12 cellular contexts compared by ENCODE assay signal in genomic region chr17:80941743-80942211, GRCh38. TPM values are rescaled to one million over a fixed set of nuclear protein-coding genes. Genes with fewer than 3 reads are reported as not detected.
A peak's percentile ranks its signal among the peaks of the same experiment; 100 is the strongest.
DNase-seq lines count a peak whose midpoint lies in the region; ATAC-seq and TF ChIP-seq lines count a peak whose summit lies in the region.
"Had no signal": no experiment of that assay in that cellular context is flagged by ENCODE, and none has a peak within 500 bp of the region (broad histone marks: within the 10 kb centered on the region; RNA-seq: fewer than 3 reads in every experiment).

No MANE protein-coding gene starts in this region.

- H3K27ac ChIP-seq in IMR-90 (ENCODE audit: insufficient read depth, low read length) (peak overlapping the region; percentile 47; the same call in 1 of the 2 replicates), colonic mucosa (no peak overlapping the region), temporal lobe (ENCODE audit: low read depth, low read length) (peak overlapping the region; percentile 40)

- peaks cover 34% of the 10 kb centered on the region for H3K4me1 Mint-ChIP-seq in activated T-helper 1 cell treated with anti-CD3 and anti-CD28 coated beads, Interleukin-12 subunit alpha, Interleukin-12 subunit beta, Interleukin-2, Interleukin-4 antibody, amounts not matched to agents 30 ng/mL and 10 ng/mL and 1 ng/mL, durations not matched to agents 14 hours and 24 hours and 36 hours (ENCODE audit: low read depth)

- peak overlapping the region; percentile 6; the same call in 1 of the 2 replicates for H3K4me2 ChIP-seq in IMR-90 (ENCODE audit: low read depth, low read length)

- peak overlapping the region; percentile 24 for H2AFZ ChIP-seq in IMR-90 (replicated peaks; ENCODE audit: low read length, poor library complexity)

- peak; percentile 47 for DNase-seq in IMR-90
- peak; percentile 38 for DNase-seq in colonic mucosa
- DNase-seq in medulla oblongata (ENCODE audit: extremely low spot score) = peak; percentile 13
- DNase-seq in A172 (ENCODE audit: low spot score) = no peak
- DNase-seq in NCI-H2227 treated with DMSO at 0.1 percent for 48 hours (lab: John Stamatoyannopoulos, UW) = no peak
- no peak for DNase-seq in SHP77 (lab: John Stamatoyannopoulos, UW)
- no peak for DNase-seq in activated T-helper 1 cell treated with anti-CD3 and anti-CD28 coated beads, Interleukin-12 subunit alpha, Interleukin-12 subunit beta, Interleukin-2, Interleukin-4 antibody, amounts not matched to agents 30 ng/mL and 10 ng/mL and 1 ng/mL, durations not matched to agents 14 hours and 24 hours and 36 hours (ENCODE audit: low spot score)
- DNase-seq: activated CD4-positive, alpha-beta T cell treated with anti-CD3 and anti-CD28 coated beads for 48 hours; NCI-H526 treated with DMSO at 0.1 percent for 48 hours; stimulated activated CD4-positive, alpha-beta T cell treated with anti-CD3 and anti-CD28 coated beads, Interleukin-2, amount 100 ng/mL, for 24 hours had no signal

- H2AK9ac ChIP-seq in IMR-90 (replicated peaks; ENCODE audit: low read depth, low read length, poor library complexity) = peak overlapping the region; percentile 18

- no TSS peak for BruUV-seq in IMR-90 (replicated peaks; lab: Mats Ljungman, UMichigan)

- H4K5ac ChIP-seq in IMR-90 (ENCODE audit: low read depth, low read length) = no peak overlapping the region; the same call in 1 of the 2 replicates

- H3K56ac ChIP-seq in IMR-90 (ENCODE audit: extremely low read depth, insufficient read depth, low read length) = no peak overlapping the region

- H3K79me1 ChIP-seq in IMR-90 (ENCODE audit: low read depth in 1 of 2, low read length in 2 of 2) = no peaks in the 10 kb centered on the region; a peak in 1 of 4 replicates

- peak overlapping the region; percentile 56 for H3K4ac ChIP-seq in IMR-90 (ENCODE audit: low read depth, low read length)

- 66% methylated on average over 13 of the region's 28 CpGs; no CpG with 5 or more reads in 1 of the 2 experiments for WGBS in IMR-90 (ENCODE audit: extremely low coverage in 2 of 2, insufficient read length in 1 of 2), 2 experiments

- H3K4me1 ChIP-seq in IMR-90 (ENCODE audit: control insufficient read depth, insufficient read depth, low read length) (peaks cover 11% of the 10 kb centered on the region), colonic mucosa (no peaks in the 10 kb centered on the region)

- peak overlapping the region in 1 of 2 experiments; percentile 33; a peak in 1 of 4 replicates for H4K8ac ChIP-seq in IMR-90 (ENCODE audit: low read depth in 2 of 2, low read length in 2 of 2)

- peaks cover 8% of the 10 kb centered on the region; the same call in 1 of the 2 replicates for H3K9me1 ChIP-seq in IMR-90 (ENCODE audit: insufficient read depth, low read length)

- intact Hi-C loops in IMR-90 (cut with micrococcal nuclease) = no loop called here
- intact Hi-C loops in colonic mucosa (cut with DNase I) = no loop called here
- intact Hi-C loops in activated T-helper 1 cell treated with anti-CD3 and anti-CD28 coated beads, Interleukin-12 subunit alpha, Interleukin-12 subunit beta, Interleukin-2, Interleukin-4 antibody, amounts not matched to agents 30 ng/mL and 10 ng/mL and 1 ng/mL, durations not matched to agents 14 hours and 24 hours and 36 hours (cut with micrococcal nuclease) = no loop called here

- H3K27ac Mint-ChIP-seq in activated T-helper 1 cell treated with anti-CD3 and anti-CD28 coated beads, Interleukin-12 subunit alpha, Interleukin-12 subunit beta, Interleukin-2, Interleukin-4 antibody, amounts not matched to agents 30 ng/mL and 10 ng/mL and 1 ng/mL, durations not matched to agents 14 hours and 24 hours and 36 hours = no peak overlapping the region

- peak overlapping the region; percentile 11; the same call in 1 of the 2 replicates for H3K18ac ChIP-seq in IMR-90 (ENCODE audit: low read depth, low read length)

- CTCF ChIA-PET in IMR-90 (lab: Yijun Ruan, JAX) = interaction anchor here (1.3 kb wide), 2 partner anchors 11 to 42 kb away, joined by 3 read pairs; no protein-coding TSS in a partner anchor

- no peak for TF ChIP-seq POLR2A in IMR-90 (IDR thresholded peaks at IDR 0.05; ENCODE audit: low read depth, low read length)

- H3K27me3 Mint-ChIP-seq in activated T-helper 1 cell treated with anti-CD3 and anti-CD28 coated beads, Interleukin-12 subunit alpha, Interleukin-12 subunit beta, Interleukin-2, Interleukin-4 antibody, amounts not matched to agents 30 ng/mL and 10 ng/mL and 1 ng/mL, durations not matched to agents 14 hours and 24 hours and 36 hours (ENCODE audit: insufficient read depth) = no peaks in the 10 kb centered on the region

- dilution Hi-C loops in IMR-90 (cut with HindIII; ENCODE audit: low sequenced_read_pairs, unreplicated experiment) = no loop called here

- no peaks in the 10 kb centered on the region for H3K27me3 ChIP-seq in IMR-90 (ENCODE audit: control insufficient read depth, insufficient read depth, low read length)
- no peaks in the 10 kb centered on the region for H3K27me3 ChIP-seq in colonic mucosa

- H3K9me3 Mint-ChIP-seq in activated T-helper 1 cell treated with anti-CD3 and anti-CD28 coated beads, Interleukin-12 subunit alpha, Interleukin-12 subunit beta, Interleukin-2, Interleukin-4 antibody, amounts not matched to agents 30 ng/mL and 10 ng/mL and 1 ng/mL, durations not matched to agents 14 hours and 24 hours and 36 hours = no peaks in the 10 kb centered on the region
- H3K9me3 Mint-ChIP-seq: activated naive CD4-positive, alpha-beta T cell treated with anti-CD3 and anti-CD28 coated beads, Interleukin-2, amount 50 U/mL, for 72 hours had no signal

- POLR2A ChIA-PET in IMR-90 (lab: Charles Lee; ENCODE audit: unreplicated experiment) = no interaction called here

- no peak overlapping the region for H3K14ac ChIP-seq in IMR-90 (replicated peaks; ENCODE audit: low read depth, low read length)

- H3K4me3 Mint-ChIP-seq in activated T-helper 1 cell treated with anti-CD3 and anti-CD28 coated beads, Interleukin-12 subunit alpha, Interleukin-12 subunit beta, Interleukin-2, Interleukin-4 antibody, amounts not matched to agents 30 ng/mL and 10 ng/mL and 1 ng/mL, durations not matched to agents 14 hours and 24 hours and 36 hours = no peak overlapping the region

- in situ Hi-C loops in IMR-90 (cut with MboI; ENCODE audit: low sequenced_read_pairs) = no loop called here

- no peaks in the 10 kb centered on the region for H4K20me1 ChIP-seq in IMR-90 (ENCODE audit: insufficient read depth, low read length)

- TF ChIP-seq RAD21 in IMR-90 (IDR thresholded peaks at IDR 0.05; ENCODE audit: low read length) = no peak

- H3K9me3 ChIP-seq in IMR-90 (ENCODE audit: control insufficient read depth, insufficient read depth, low read length) = no peaks in the 10 kb centered on the region
- H3K9me3 ChIP-seq in colonic mucosa = no peaks in the 10 kb centered on the region

- TF ChIP-seq CTCF in IMR-90 (conservative IDR thresholded peaks at IDR 0.05; ENCODE audit: low read depth, low read length) = no peak
- TF ChIP-seq CTCF in colonic mucosa (IDR thresholded peaks at IDR 0.05) = no peak

- no peak overlapping the region for H3K23ac ChIP-seq in IMR-90 (ENCODE audit: low read depth, low read length)

- H2BK20ac ChIP-seq in IMR-90 (ENCODE audit: low read depth, low read length) = no peak overlapping the region

- H2AK5ac ChIP-seq in IMR-90 (ENCODE audit: low read depth, low read length) = peak overlapping the region; percentile 72; the same call in 1 of the 2 replicates

- peak; percentile 56 for ATAC-seq in IMR-90 (ENCODE audit: low read depth)
- ATAC-seq: activated naive CD4-positive, alpha-beta T cell treated with anti-CD3 and anti-CD28 coated beads, Interleukin-2, amount 50 U/mL, for 72 hours had no signal

- H3K36me3 ChIP-seq in IMR-90 (ENCODE audit: control insufficient read depth, insufficient read depth, low read length) (peaks cover 14% of the 10 kb centered on the region), colonic mucosa (no peaks in the 10 kb centered on the region)

- H3K4me3 ChIP-seq in IMR-90 (ENCODE audit: insufficient read depth, low read depth, low read length) = no peak overlapping the region
- H3K4me3 ChIP-seq in colonic mucosa = no peak overlapping the region

- no peak overlapping the region for H2BK15ac ChIP-seq in IMR-90 (ENCODE audit: low read depth, low read length)

- peak overlapping the region; percentile 9; the same call in 1 of the 2 replicates for H2BK120ac ChIP-seq in IMR-90 (ENCODE audit: low read depth, low read length)

- no peak overlapping the region for H2BK5ac ChIP-seq in IMR-90 (ENCODE audit: low read depth, low read length, poor library complexity, severe bottlenecking)

- no peak overlapping the region; the same call in 1 of the 2 replicates for H3K9ac ChIP-seq in IMR-90 (ENCODE audit: low read depth, low read length)
- no peak overlapping the region for H3K9ac ChIP-seq in colonic mucosa (ENCODE audit: low read depth in 2 of 2, low read length in 2 of 2)

- H3K36me3 Mint-ChIP-seq in activated T-helper 1 cell treated with anti-CD3 and anti-CD28 coated beads, Interleukin-12 subunit alpha, Interleukin-12 subunit beta, Interleukin-2, Interleukin-4 antibody, amounts not matched to agents 30 ng/mL and 10 ng/mL and 1 ng/mL, durations not matched to agents 14 hours and 24 hours and 36 hours (ENCODE audit: low read depth) = peaks cover 35% of the 10 kb centered on the region

- H4K91ac ChIP-seq in IMR-90 (ENCODE audit: insufficient read depth, low read depth, low read length) = peak overlapping the region; percentile 62; the same call in 1 of the 2 replicates

TF ChIP-seq in IMR-90, 13 proteins besides CTCF, POLR2A, EP300 and RAD21:
- TF ChIP-seq CEBPB (IDR thresholded peaks at IDR 0.05; ENCODE audit: low read depth, low read length) = peak; percentile 84
- no peak for TF ChIP-seq SMC3 (IDR thresholded peaks at IDR 0.05; ENCODE audit: low read depth, low read length)
TF ChIP-seq in IMR-90: peak in this region for 1.

RNA-seq across cellular contexts. Expression of gene CHMP6, which starts 49.9 kb away (rescaled TPM):
- total RNA-seq in IMR-90 (2012; rRNA removed) = 5.0 and 7.2 TPM in 2 replicates
- polyA plus RNA-seq in IMR-90 (2012; rRNA removed) = 40.3 and 44.2 TPM in 2 replicates
- polyA plus RNA-seq in IMR-90 (2012; cell fraction: cytosol; rRNA removed) = 36.0 and 41.8 TPM in 2 replicates
- polyA plus RNA-seq in IMR-90 (2012; cell fraction: nucleus; rRNA removed; ENCODE audit: low replicate concordance) = 18.8 and 27.5 TPM in 2 replicates
- 10 to 100 TPM; 29.1 to 43.5 TPM for total RNA-seq in colonic mucosa
- total RNA-seq in temporal lobe = 17.2 TPM
- 14.4 and 15.1 TPM in 2 replicates for total RNA-seq in A172 (2014; rRNA removed; shearing (Covaris generic))
- 36.6 and 43.5 TPM in 2 replicates for total RNA-seq in activated T-helper 1 cell treated with anti-CD3 and anti-CD28 coated beads, Interleukin-12 subunit alpha, Interleukin-12 subunit beta, Interleukin-2, Interleukin-4 antibody, amounts not matched to agents 30 ng/mL and 10 ng/mL and 1 ng/mL, durations not matched to agents 14 hours and 24 hours and 36 hours

Comparison
In these comparisons a context has a peak if more than half of its experiments do, and no peak if none do; other contexts are left out.
1. DNase-seq: peak in IMR-90 (single experiment), colonic mucosa (single experiment) and medulla oblongata (single experiment); none in A172 (single experiment), NCI-H2227 treated with DMSO at 0.1 percent for 48 hours (single experiment), SHP77 (0 of 2) and activated T-helper 1 cell treated with anti-CD3 and anti-CD28 coated beads, Interleukin-12 subunit alpha, Interleukin-12 subunit beta, Interleukin-2, Interleukin-4 antibody, amounts not matched to agents 30 ng/mL and 10 ng/mL and 1 ng/mL, durations not matched to agents 14 hours and 24 hours and 36 hours (single experiment).